7 cellular contexts compared by ENCODE assay signal in genomic region chr14:20332386-20332945, GRCh38. TPM values are rescaled to one million over a fixed set of nuclear protein-coding genes. Genes with fewer than 3 reads are reported as not detected.
DNase-seq lines count a peak whose midpoint lies in the region; ATAC-seq and TF ChIP-seq lines count a peak whose summit lies in the region.

No MANE protein-coding gene starts in this region.

- peak overlapping the region; percentile 90 to 91 for H3K27ac Mint-ChIP-seq in T-cell

- H3K27me3 Mint-ChIP-seq in T-cell: no peaks in the 10 kb centered on the region

- H3K27me3 ChIP-seq in foreskin keratinocyte (no peaks in the 10 kb centered on the region), osteoblast (ENCODE audit: insufficient read depth, low read length) (no peaks in the 10 kb centered on the region)

- H2AFZ ChIP-seq in osteoblast (ENCODE audit: low read length): peak overlapping the region; percentile 80

- DNase-seq in T-cell (no peak), foreskin keratinocyte (no peak), osteoblast (ENCODE audit: insufficient read length, low spot score, missing footprints) (no peak), mucosa of gallbladder (ENCODE audit: low spot score) (no peak), SKM-1 treated with dmso at 0.1 percent for 144 hours (lab: John Stamatoyannopoulos, UW; ENCODE audit: unreplicated experiment) (no peak)

- ATAC-seq in GM18511 (IDR thresholded peaks at IDR 0.05; ENCODE audit: unreplicated experiment) (peak; percentile 13), HG02870 (IDR thresholded peaks at IDR 0.05; ENCODE audit: unreplicated experiment) (peak; percentile 10), T-cell (replicated peaks in 1 of 4) (peak in 3 of 4 experiments; percentile 8 to 29 (median 15)), foreskin keratinocyte (peak; percentile 56)

- no peaks in the 10 kb centered on the region for H3K36me3 Mint-ChIP-seq in T-cell

- H3K4me1 Mint-ChIP-seq in T-cell: peaks cover 27 to 39% (median 37%) of the 10 kb centered on the region in 3 donors

- CTCF ChIA-PET in T-cell (lab: Charles Lee): interaction anchor here (0.6 to 9.7 kb wide), 7 partner anchors 9 to 281 kb away, joined by 3 to 159 read pairs (median 4); partner anchors contain the start of gene PARP2 (in 2 of the 2)

- H3K36me3 ChIP-seq in osteoblast (ENCODE audit: insufficient read depth, low read length): no peaks in the 10 kb centered on the region

- H3K4me1 ChIP-seq in foreskin keratinocyte (peaks cover 13% of the 10 kb centered on the region), osteoblast (ENCODE audit: insufficient read depth, low read length) (no peaks in the 10 kb centered on the region)

- peaks cover 44% of the 10 kb centered on the region for H3K79me2 ChIP-seq in osteoblast (ENCODE audit: insufficient read depth, low read length)

- H3K4me2 ChIP-seq in osteoblast (ENCODE audit: insufficient read depth, low read length): peak overlapping the region; percentile 89

- no peaks in the 10 kb centered on the region for H4K20me1 ChIP-seq in osteoblast (ENCODE audit: insufficient read depth, low read length)

- TF ChIP-seq CTCF in foreskin keratinocyte (conservative IDR thresholded peaks at IDR 0.05): no peak
- no peak for TF ChIP-seq CTCF in osteoblast (IDR thresholded peaks at IDR 0.05; ENCODE audit: extremely low read depth, low read depth, low read length)

- no peaks in the 10 kb centered on the region for H3K9me3 Mint-ChIP-seq in T-cell

- H3K4me3 Mint-ChIP-seq in T-cell: peak overlapping the region; percentile 98 to 100 (median 99)

- POLR2A ChIA-PET in T-cell (lab: Charles Lee): interaction anchor here (2.0 to 2.4 kb wide), 2 partner anchors 10 kb away, joined by 19 to 64 read pairs; partner anchors contain the start of gene PARP2 (in 2 of the 2)

- H3K27ac ChIP-seq in foreskin keratinocyte: peak overlapping the region; percentile 52
- peak overlapping the region; percentile 9 for H3K27ac ChIP-seq in osteoblast (ENCODE audit: low read depth, low read length)

- peak overlapping the region; percentile 73 for H3K4me3 ChIP-seq in osteoblast (ENCODE audit: insufficient read depth, low read length)

- no peaks in the 10 kb centered on the region for H3K9me3 ChIP-seq in osteoblast (ENCODE audit: low read depth, low read length)

RNA-seq across cellular contexts. Expression of gene CCNB1IP1, which starts 0.6 kb away (rescaled TPM):
- total RNA-seq in T-cell (10 to 100 TPM; 20.6 to 25.5 (median 23.0) TPM), foreskin keratinocyte (51.2 and 54.3 TPM in 2 replicates), osteoblast (42.7 and 45.4 TPM in 2 replicates), mucosa of gallbladder (40.1 TPM)
- polyA plus RNA-seq in foreskin keratinocyte: 47.8 and 58.2 TPM in 2 replicates

RNA-seq across cellular contexts. Expression of gene PARP2, which starts 11.0 kb away (rescaled TPM):
- 10 to 100 TPM; 14.6 to 21.8 (median 15.8) TPM for total RNA-seq in T-cell
- total RNA-seq in foreskin keratinocyte: 33.1 and 40.0 TPM in 2 replicates
- 26.6 and 33.2 TPM in 2 replicates for polyA plus RNA-seq in foreskin keratinocyte
- total RNA-seq in osteoblast: 5.8 and 8.0 TPM in 2 replicates
- total RNA-seq in mucosa of gallbladder: 15.5 TPM

RNA-seq across cellular contexts. Expression of gene TTC5, which starts 26.7 kb away (rescaled TPM):
- total RNA-seq in T-cell (10 to 100 TPM; 17.4 to 24.7 (median 20.1) TPM), foreskin keratinocyte (14.1 and 14.9 TPM in 2 replicates), osteoblast (17.7 and 18.5 TPM in 2 replicates), mucosa of gallbladder (19.1 TPM)
- 9.9 and 10.6 TPM in 2 replicates for polyA plus RNA-seq in foreskin keratinocyte
